28 cellular contexts compared by ENCODE assay signal in the genomic region with DNA sequence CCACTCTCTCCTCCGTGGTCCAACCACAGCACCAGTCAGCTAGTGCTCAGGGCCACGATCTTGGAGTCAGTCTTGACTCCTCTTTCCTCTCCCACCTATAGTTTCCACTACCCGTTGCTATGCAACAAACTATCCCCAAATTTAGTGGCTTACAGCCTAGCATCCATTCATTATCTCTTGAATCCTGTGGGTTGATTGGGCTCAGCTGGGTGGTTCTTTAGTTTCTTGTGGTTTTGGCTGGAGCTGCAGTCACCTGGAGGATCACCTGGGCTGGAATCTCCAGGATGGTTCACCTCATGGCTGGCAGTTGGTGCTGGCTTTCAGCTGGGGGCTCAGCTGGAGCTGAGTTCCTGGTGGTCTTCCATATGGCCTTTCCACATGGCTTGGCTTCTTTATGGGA.
"Had no signal": no experiment of that assay in that cellular context is flagged by ENCODE, and none has a peak within 500 bp of the region (broad histone marks: within the 10 kb centered on the region; RNA-seq: fewer than 3 reads in every experiment).

No MANE protein-coding gene starts in this region.

- H3K4me1 Mint-ChIP-seq: endodermal cell; naive thymus-derived CD4-positive, alpha-beta T cell had no signal

- H3K4me1 ChIP-seq: colonic mucosa, gastrocnemius medialis, heart right ventricle, lower lobe of right lung had no signal

- ATAC-seq: effector memory CD8-positive, alpha-beta T cell; esophagus mucosa; gastrocnemius medialis; heart right ventricle; left colon; left lobe of liver; left ventricle myocardium superior; lower lobe of right lung; naive thymus-derived CD4-positive, alpha-beta T cell had no signal

- H3K4me3 Mint-ChIP-seq: dendritic cell treated with granulocyte-macrophage colony-stimulating factor and Interleukin-4, amounts not matched to agents 40 ng/mL and 50 ng/mL, for 4 days; effector memory CD8-positive, alpha-beta T cell; endodermal cell; naive thymus-derived CD4-positive, alpha-beta T cell had no signal

- DNase-seq: colonic mucosa; cortex of kidney; effector CD8-positive, alpha-beta T cell; effector memory CD8-positive, alpha-beta T cell; endodermal cell; erythroblast; esophagus squamous epithelium; foreskin fibroblast; foreskin melanocyte; gastrocnemius medialis; glutamatergic neuron; head of caudate nucleus; heart right ventricle; hippocampal formation; islet precursor cell; kidney; kidney glomerular epithelial cell; left colon; left ventricle myocardium superior; lower lobe of right lung; mesenchymal stem cell; midbrain; naive thymus-derived CD4-positive, alpha-beta T cell had no signal

- H3K9me3 ChIP-seq: colonic mucosa, gastrocnemius medialis, lower lobe of right lung had no signal

- H3K36me3 ChIP-seq: colonic mucosa, esophagus squamous epithelium, gastrocnemius medialis, heart right ventricle, lower lobe of right lung had no signal

- H3K36me3 Mint-ChIP-seq: naive thymus-derived CD4-positive, alpha-beta T cell had no signal

- H3K9me3 Mint-ChIP-seq: dendritic cell treated with granulocyte-macrophage colony-stimulating factor and Interleukin-4, amounts not matched to agents 40 ng/mL and 50 ng/mL, for 4 days; effector memory CD8-positive, alpha-beta T cell; endodermal cell had no signal

- H3K27ac ChIP-seq: colonic mucosa, epithelial cell of prostate, esophagus squamous epithelium, gastrocnemius medialis, heart right ventricle, lower lobe of right lung had no signal

- FAIRE-seq: endometrium, kidney had no signal

- H3K27ac Mint-ChIP-seq: dendritic cell treated with granulocyte-macrophage colony-stimulating factor and Interleukin-4, amounts not matched to agents 40 ng/mL and 50 ng/mL, for 4 days; effector memory CD8-positive, alpha-beta T cell; endodermal cell; naive thymus-derived CD4-positive, alpha-beta T cell had no signal

- H3K27me3 ChIP-seq: colonic mucosa, esophagus squamous epithelium, gastrocnemius medialis had no signal

- H3K4me3 ChIP-seq: colonic mucosa, esophagus squamous epithelium, gastrocnemius medialis, heart right ventricle, lower lobe of right lung had no signal
